18 cellular contexts compared by ENCODE assay signal in the genomic region with DNA sequence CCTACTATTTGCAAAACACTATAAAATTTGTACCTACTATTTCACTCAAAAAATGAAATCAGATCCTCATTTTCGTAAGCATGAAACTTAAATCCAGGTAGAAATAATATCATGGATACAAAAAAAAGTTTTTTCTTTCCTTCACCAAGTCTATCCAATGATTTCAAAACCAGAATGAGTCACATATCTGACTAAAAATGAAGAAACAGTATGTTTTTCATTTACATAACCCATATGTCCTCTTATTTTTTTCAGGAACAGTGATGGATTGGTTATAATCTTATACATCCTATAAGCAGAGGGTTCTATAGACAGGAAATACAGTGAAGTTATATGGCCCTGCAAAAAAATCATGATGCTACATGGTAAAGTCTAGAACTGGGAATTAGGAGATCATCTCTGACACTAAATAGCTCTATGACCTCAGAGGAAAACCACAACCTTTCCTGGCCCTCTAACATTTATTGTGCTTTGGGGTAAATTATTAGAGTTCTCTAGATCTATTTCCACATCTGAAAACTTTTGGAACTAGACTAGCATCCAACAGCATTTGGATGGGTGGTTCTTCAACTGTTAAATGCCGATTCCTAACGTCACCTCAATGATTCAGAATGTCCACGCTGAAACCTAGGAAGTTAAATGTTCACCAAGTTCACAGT. TPM values are rescaled to one million over a fixed set of nuclear protein-coding genes. Genes with fewer than 3 reads are reported as not detected.
DNase-seq lines count a peak whose midpoint lies in the region; ATAC-seq and TF ChIP-seq lines count a peak whose summit lies in the region.
"Had no signal": no experiment of that assay in that cellular context is flagged by ENCODE, and none has a peak within 500 bp of the region (broad histone marks: within the 10 kb centered on the region; RNA-seq: fewer than 3 reads in every experiment).

No MANE protein-coding gene starts in this region.

- peak; percentile 63 for ATAC-seq in foreskin keratinocyte
- no peak for ATAC-seq in HG03342 (IDR thresholded peaks at IDR 0.05; ENCODE audit: unreplicated experiment)
- ATAC-seq: mucosa of descending colon, upper lobe of right lung had no signal

- H3K27me3 ChIP-seq in foreskin keratinocyte = no peaks in the 10 kb centered on the region
- H3K27me3 ChIP-seq: upper lobe of right lung had no signal

- H3K27ac ChIP-seq in foreskin keratinocyte = peak overlapping the region; percentile 43
- H3K27ac ChIP-seq: parathyroid adenoma, upper lobe of right lung had no signal

- H3K4me1 ChIP-seq in foreskin keratinocyte = peaks cover 10% of the 10 kb centered on the region
- H3K4me1 ChIP-seq: parathyroid adenoma, upper lobe of right lung had no signal

- peak; percentile 40 for DNase-seq in AG08395 (ENCODE audit: low spot score)
- DNase-seq in HT1080 (ENCODE audit: low read depth) = peak; percentile 56
- peak; percentile 61 for DNase-seq in astrocyte of the spinal cord (ENCODE audit: low read depth, low spot score)
- DNase-seq in foreskin keratinocyte = peak; percentile 20 to 52
- DNase-seq in globus pallidus (ENCODE audit: low spot score) = no peak
- no peak for DNase-seq in T-helper 1 cell
- DNase-seq in NCI-H1436 (lab: John Stamatoyannopoulos, UW) = no peak
- DNase-seq: activated CD4-positive, alpha-beta memory T cell treated with anti-CD3 and anti-CD28 coated beads for 36 hours; activated effector memory CD4-positive, alpha-beta T cell treated with anti-CD3 and anti-CD28 coated beads, Interleukin-2, amount 50 U/mL, for 16 hours; central memory CD4-positive, alpha-beta T cell; mucosa of descending colon; NCI-H187 treated with DMSO at 0.1 percent for 48 hours; SHP77; stimulated activated CD4-positive, alpha-beta T cell treated with anti-CD3 and anti-CD28 coated beads, Interleukin-12 subunit alpha, Interleukin-12 subunit beta, amount 100 ng/mL, for 4 hours; T1000; upper lobe of right lung had no signal

- no peak overlapping the region for H3K4me3 ChIP-seq in astrocyte of the spinal cord (ENCODE audit: low read depth, low read length)
- H3K4me3 ChIP-seq: mucosa of descending colon, upper lobe of right lung had no signal

- in situ Hi-C loops in astrocyte of the spinal cord (cut with HindIII; ENCODE audit: low sequenced_read_pairs) = no loop called here

- TF ChIP-seq CTCF in astrocyte of the spinal cord (IDR thresholded peaks at IDR 0.05; ENCODE audit: low read depth, low read length) (no peak), foreskin keratinocyte (conservative IDR thresholded peaks at IDR 0.05) (no peak)

RNA-seq across cellular contexts. Expression of gene MTMR2, which starts 10.9 kb away (rescaled TPM):
- total RNA-seq in HT1080 (2014; rRNA removed; shearing (Covaris generic)) = 20.3 and 29.5 TPM in 2 replicates
- polyA plus RNA-seq in HT1080 (2015; cell fraction: cytosol; rRNA removed) = 32.9 and 45.0 TPM in 2 replicates
- polyA plus RNA-seq in HT1080 (2015; cell fraction: nucleus; rRNA removed) = 23.2 and 24.0 TPM in 2 replicates
- 38.4 and 39.2 TPM in 2 replicates for total RNA-seq in foreskin keratinocyte
- polyA plus RNA-seq in foreskin keratinocyte = 14.3 and 17.6 TPM in 2 replicates

Comparison
In these comparisons a context has a peak if more than half of its experiments do, and no peak if none do; other contexts are left out.
1. DNase-seq: peak in AG08395 (single experiment), HT1080 (single experiment), astrocyte of the spinal cord (single experiment) and foreskin keratinocyte (2 of 2); none in globus pallidus (single experiment), T-helper 1 cell (0 of 5) and NCI-H1436 (single experiment).